ENCODE assay signal across 9 cellular contexts in the genomic region with DNA sequence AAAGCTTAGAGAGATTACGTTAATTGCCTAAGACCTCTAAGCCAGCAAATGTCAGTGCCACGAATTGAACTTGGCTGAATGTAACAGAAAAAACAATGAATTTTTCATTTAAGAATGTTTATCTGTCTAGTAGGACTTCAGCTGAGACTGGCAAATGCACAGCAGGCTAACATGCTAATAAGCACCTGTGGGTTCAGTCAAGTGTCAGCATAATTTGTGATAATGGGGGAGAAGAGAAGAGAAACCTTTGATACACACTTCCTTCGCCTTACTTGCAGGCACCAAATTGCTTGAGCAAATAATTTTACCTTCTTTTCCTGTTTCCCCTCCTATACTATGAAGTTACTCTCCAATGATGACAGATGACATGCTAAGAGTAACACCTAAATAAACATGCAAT.
"Had no signal": no experiment of that assay in that cellular context is flagged by ENCODE, and none has a peak within 500 bp of the region (broad histone marks: within the 10 kb centered on the region; RNA-seq: fewer than 3 reads in every experiment).

No MANE protein-coding gene starts in this region.

- H2AFZ ChIP-seq: GM23248 had no signal

- H3K9ac ChIP-seq: GM23248 had no signal

- H3K4me3 ChIP-seq: GM23248, HAP-1, K562 had no signal

- H3K27ac ChIP-seq: GM23248 had no signal

- FAIRE-seq: HTR-8/SVneo, K562 had no signal

- H3K4me1 ChIP-seq: HAP-1 had no signal

- H3K9me3 ChIP-seq: HAP-1 had no signal

- H3K36me3 ChIP-seq: HAP-1 had no signal

- DNase-seq: GM23248, GOT3, H7, HFFc6, IMR-90 had no signal

- ATAC-seq: HCT116, K562 had no signal
